In the genomic region with DNA sequence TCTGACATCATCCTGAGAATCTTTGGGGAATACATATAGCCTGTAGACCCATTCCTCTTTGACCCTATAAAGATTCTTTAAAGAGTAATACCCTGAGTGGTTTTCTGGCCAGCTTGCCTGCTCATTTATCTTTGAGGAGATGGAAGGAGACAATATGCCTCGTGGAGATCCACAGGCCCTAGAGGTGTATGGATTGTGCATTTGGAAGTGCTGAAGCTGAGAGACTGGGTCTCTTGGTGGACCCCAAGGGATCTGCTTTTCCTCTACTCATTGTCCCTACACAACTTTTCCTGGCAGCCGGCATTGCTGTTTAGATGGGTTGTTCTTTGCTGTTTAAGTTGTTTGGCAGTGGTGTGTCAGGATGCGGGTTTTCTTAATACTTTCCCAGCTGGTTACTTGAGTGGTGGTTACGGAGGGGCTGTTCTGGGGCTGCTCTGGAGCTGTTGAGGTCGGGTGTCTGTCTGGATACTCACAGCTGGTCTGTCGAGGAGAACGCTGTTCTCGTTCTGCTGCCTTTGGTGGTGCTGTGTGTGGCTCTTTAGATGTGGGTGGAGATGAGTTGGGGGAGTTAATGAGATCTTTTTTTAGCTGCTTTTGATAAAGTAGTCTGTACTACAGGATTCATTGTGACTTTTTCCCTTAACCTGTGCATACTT, we compare ENCODE assay signal across 8 cellular contexts. TPM values are rescaled to one million over a fixed set of nuclear protein-coding genes. Genes with fewer than 3 reads are reported as not detected.
DNase-seq lines count a peak whose midpoint lies in the region; ATAC-seq and TF ChIP-seq lines count a peak whose summit lies in the region.
"Not testable (repeated sequence)": the region's sequence is repeated elsewhere in the genome, so short reads cannot be mapped to it uniquely, and the experiment has no call there.

No MANE protein-coding gene starts in this region.

- H3K9me3 Mint-ChIP-seq in WTC11, result not testable (repeated sequence)

- not testable (repeated sequence) for H3K4me1 Mint-ChIP-seq in WTC11

- not testable (repeated sequence) for H3K9me3 ChIP-seq in MG63

- in situ Hi-C loops in astrocyte of the spinal cord (cut with HindIII; ENCODE audit: low sequenced_read_pairs), result not testable (repeated sequence)

- DNase-seq in AG08395 (ENCODE audit: low spot score), result peak; percentile 1
- peak; percentile 11 for DNase-seq in GM04503 (ENCODE audit: low read depth)
- DNase-seq in MG63, result peak; percentile 38
- DNase-seq in WTC11 (ENCODE audit: low spot score), result not testable (repeated sequence)
- DNase-seq in astrocyte of the spinal cord (ENCODE audit: low read depth, low spot score), result peak; percentile 43
- DNase-seq in fibroblast of peridontal ligament (ENCODE audit: extremely low read depth), result peak; percentile 56
- DNase-seq in left kidney (ENCODE audit: low read depth, low spot score), result peak; percentile 3
- peak; percentile 0 for DNase-seq in smooth muscle cell of the brain vasculature (ENCODE audit: low read depth, low spot score)

- not testable (repeated sequence) for H3K27me3 Mint-ChIP-seq in WTC11 (ENCODE audit: low read depth)

- peak; percentile 19 for ATAC-seq in WTC11

- H3K36me3 Mint-ChIP-seq in WTC11, result not testable (repeated sequence)

- POLR2A ChIA-PET in WTC11 (lab: Charles Lee), result not testable (repeated sequence)

- not testable (repeated sequence) for H3K27me3 ChIP-seq in MG63

- CTCF ChIA-PET in WTC11 (lab: Charles Lee), result not testable (repeated sequence)

- H3K36me3 ChIP-seq in MG63, result not testable (repeated sequence)

- not testable (repeated sequence) for H3K4me3 Mint-ChIP-seq in WTC11

- not testable (repeated sequence) for TF ChIP-seq CTCF in WTC11 (IDR thresholded peaks at IDR 0.05); astrocyte of the spinal cord (IDR thresholded peaks at IDR 0.05; ENCODE audit: low read depth, low read length)

- H3K4me3 ChIP-seq in MG63; astrocyte of the spinal cord (ENCODE audit: low read depth, low read length): not testable (repeated sequence)

- not testable (repeated sequence) for H3K27ac Mint-ChIP-seq in WTC11

RNA-seq across cellular contexts. Expression of a gene that starts 49.5 kb away (rescaled TPM):
- total RNA-seq in MG63 (2014; rRNA removed; shearing (Covaris generic); ENCODE audit: low replicate concordance), result 12.4 and 25.1 TPM in 2 replicates
- total RNA-seq in WTC11 (2021), result 74.2 to 81.2 TPM (median 74.4 TPM) in 3 replicates

RNA-seq across cellular contexts. Expression of a gene that starts 50.2 kb away (rescaled TPM):
- 1.3 and 5.6 TPM in 2 replicates for total RNA-seq in MG63 (2014; rRNA removed; shearing (Covaris generic); ENCODE audit: low replicate concordance)
- 25.5 to 30.6 TPM (median 27.9 TPM) in 3 replicates for total RNA-seq in WTC11 (2021)
